In genomic region chr10:110576220-110576619, GRCh38 we compare ENCODE assay signal across 19 cellular contexts. TPM values are rescaled to one million over a fixed set of nuclear protein-coding genes. Genes with fewer than 3 reads are reported as not detected.
DNase-seq lines count a peak whose midpoint lies in the region; ATAC-seq, FAIRE-seq and TF ChIP-seq lines count a peak whose summit lies in the region.
"Had no signal": no experiment of that assay in that cellular context is flagged by ENCODE, and none has a peak within 500 bp of the region (broad histone marks: within the 10 kb centered on the region; RNA-seq: fewer than 3 reads in every experiment).

No MANE protein-coding gene starts in this region.

- peaks cover 10% of the 10 kb centered on the region for H3K36me3 Mint-ChIP-seq in natural killer cell
- peaks cover 23 to 55% of the 10 kb centered on the region in 2 donors for H3K36me3 Mint-ChIP-seq in CD4-positive, alpha-beta memory T cell
- H3K36me3 Mint-ChIP-seq: IgD-negative memory B cell had no signal

- WGBS in A549 (ENCODE audit: missing lambda C conversion rate), result 63% methylated on average over 5 of the region's 5 CpGs

- DNase-seq in A549 (ENCODE audit: low read depth in 1 of 2, low spot score in 1 of 2) (no peak), GM04503 (ENCODE audit: low read depth) (peak; percentile 39), adipocyte (ENCODE audit: low read depth) (peak; percentile 78), fibroblast of villous mesenchyme (ENCODE audit: low read depth) (peak; percentile 56), natural killer cell (no peak), G401 (ENCODE audit: low spot score) (no peak), PC-9 (no peak)
- DNase-seq in CD4-positive, alpha-beta memory T cell, result no peak
- DNase-seq: C1 segment of cervical spinal cord; cerebellar nuclear complex; immature natural killer cell; NCI-H1694 treated with DMSO at 0.1 percent for 48 hours; NCI-H774; psoas muscle; stimulated activated CD4-positive, alpha-beta T cell treated with anti-CD3 and anti-CD28 coated beads, Interleukin-4, amount 100 ng/mL, for 1 hour; stimulated activated naive CD4-positive, alpha-beta T cell treated with Interleukin-2 at 50 U/mL for 16 hours had no signal

- no peak for TF ChIP-seq RAD21 in A549 (conservative IDR thresholded peaks at IDR 0.05 in 1 of 2, IDR thresholded peaks at IDR 0.05 in 1 of 2)

- no peaks in the 10 kb centered on the region for H3K9me3 Mint-ChIP-seq in natural killer cell
- no peaks in the 10 kb centered on the region for H3K9me3 Mint-ChIP-seq in CD4-positive, alpha-beta memory T cell
- H3K9me3 Mint-ChIP-seq: IgD-negative memory B cell, immature natural killer cell had no signal

- no peaks in the 10 kb centered on the region for H3K9me2 ChIP-seq in PC-9 (ENCODE audit: insufficient read depth)

- TF ChIP-seq POLR2A in A549 (IDR thresholded peaks at IDR 0.05; ENCODE audit: low read length), result no peak

- ATAC-seq in A549 (no peak), natural killer cell (no peak)
- ATAC-seq: psoas muscle had no signal

- TF ChIP-seq CTCF in A549 (IDR thresholded peaks at IDR 0.05) (no peak), fibroblast of villous mesenchyme (IDR thresholded peaks at IDR 0.05; ENCODE audit: insufficient read depth, low read depth, low read length) (no peak), natural killer cell (IDR thresholded peaks at IDR 0.05) (no peak), PC-9 (conservative IDR thresholded peaks at IDR 0.05) (no peak)

- no peak overlapping the region for H3K4me3 ChIP-seq in A549
- no peak overlapping the region for H3K4me3 ChIP-seq in adipocyte (ENCODE audit: low read length)
- H3K4me3 ChIP-seq in fibroblast of villous mesenchyme (ENCODE audit: low read depth, low read length), result no peak overlapping the region
- H3K4me3 ChIP-seq in CD4-positive, alpha-beta memory T cell (ENCODE audit: low read length in 2 of 2), result no peak overlapping the region
- H3K4me3 ChIP-seq in PC-9, result no peak overlapping the region
- H3K4me3 ChIP-seq: psoas muscle, SJSA1 had no signal

- H4K20me1 ChIP-seq in PC-9 (ENCODE audit: insufficient read depth), result no peaks in the 10 kb centered on the region

- H3K9me3 ChIP-seq in A549 (no peaks in the 10 kb centered on the region), adipocyte (ENCODE audit: control insufficient read depth, low read length) (no peaks in the 10 kb centered on the region), PC-9 (ENCODE audit: insufficient read depth, low read depth) (no peaks in the 10 kb centered on the region)
- no peaks in the 10 kb centered on the region for H3K9me3 ChIP-seq in CD4-positive, alpha-beta memory T cell (ENCODE audit: control insufficient read depth in 1 of 2, low read length in 2 of 2)
- H3K9me3 ChIP-seq: psoas muscle, SJSA1 had no signal

- H3K36me3 ChIP-seq in adipocyte (ENCODE audit: control insufficient read depth, insufficient read depth, low read length, severe bottlenecking) (peaks cover 46% of the 10 kb centered on the region), PC-9 (ENCODE audit: low read depth) (peaks cover 13% of the 10 kb centered on the region)
- peaks cover 37% of the 10 kb centered on the region for H3K36me3 ChIP-seq in CD4-positive, alpha-beta memory T cell (ENCODE audit: insufficient read depth, low read length)

- H3K27me3 ChIP-seq in adipocyte (replicated peaks; ENCODE audit: control insufficient read depth, insufficient read depth, low read length), result no peaks in the 10 kb centered on the region
- H3K27me3 ChIP-seq in CD4-positive, alpha-beta memory T cell (ENCODE audit: insufficient read depth, low read length), result no peaks in the 10 kb centered on the region
- no peaks in the 10 kb centered on the region for H3K27me3 ChIP-seq in PC-9 (ENCODE audit: insufficient read depth, low read depth)
- H3K27me3 ChIP-seq: SJSA1 had no signal

- TF ChIP-seq EP300 in A549 (IDR thresholded peaks at IDR 0.05), result no peak

- H2AFZ ChIP-seq in PC-9, result no peak overlapping the region

- no peak overlapping the region for H3K9ac ChIP-seq in adipocyte (ENCODE audit: low read length)

- POLR2A ChIA-PET in A549 (lab: Yijun Ruan, JAX), result no interaction called here
- POLR2A ChIA-PET in CD4-positive, alpha-beta memory T cell (lab: Charles Lee; ENCODE audit: partially characterized antibody), result no interaction called here
- POLR2A ChIA-PET in PC-9 (lab: Charles Lee; ENCODE audit: unreplicated experiment), result no interaction called here

- H3K27ac Mint-ChIP-seq in natural killer cell, result no peak overlapping the region
- H3K27ac Mint-ChIP-seq in CD4-positive, alpha-beta memory T cell, result peak overlapping the region in 2 of 7 donors; percentile 19 to 48
- H3K27ac Mint-ChIP-seq: IgD-negative memory B cell had no signal

- H3K4me2 ChIP-seq in A549, result peak overlapping the region; percentile 11; the same call in 1 of the 3 replicates
- no peak overlapping the region for H3K4me2 ChIP-seq in PC-9

- in situ Hi-C loops in G401 (cut with HindIII; ENCODE audit: low sequenced_read_pairs), result no loop called here

- no peaks in the 10 kb centered on the region for H3F3A ChIP-seq in PC-9 (ENCODE audit: insufficient read depth, low read depth)

- intact Hi-C loops in natural killer cell (cut with micrococcal nuclease), result no loop called here
- intact Hi-C loops in CD4-positive, alpha-beta memory T cell (cut with micrococcal nuclease), result no loop called here
- intact Hi-C loops in PC-9 (cut with micrococcal nuclease; ENCODE audit: unreplicated experiment), result no loop called here

- CTCF ChIA-PET in A549 (lab: Yijun Ruan, JAX) (interaction anchor here (1.2 kb wide), 1 partner anchor 9 kb away, joined by 3 read pairs; the partner anchor contains the start of gene SMC3), PC-9 (lab: Charles Lee) (no interaction called here)
- CTCF ChIA-PET in CD4-positive, alpha-beta memory T cell (lab: Charles Lee; ENCODE audit: partially characterized antibody), result no interaction called here

- peaks cover 21 to 24% of the 10 kb centered on the region in 2 donors for H3K4me1 Mint-ChIP-seq in natural killer cell
- peaks cover 26 to 41% (median 33%) of the 10 kb centered on the region in 4 donors for H3K4me1 Mint-ChIP-seq in CD4-positive, alpha-beta memory T cell

- BruUV-seq in PC-9 (replicated peaks; lab: Mats Ljungman, UMichigan), result no TSS peak

- no peaks in the 10 kb centered on the region for H3K27me3 Mint-ChIP-seq in natural killer cell (ENCODE audit: low read depth in 2 of 2)
- no peaks in the 10 kb centered on the region for H3K27me3 Mint-ChIP-seq in CD4-positive, alpha-beta memory T cell
- H3K27me3 Mint-ChIP-seq: IgD-negative memory B cell had no signal

- peaks cover 38% of the 10 kb centered on the region for H3K79me2 ChIP-seq in PC-9 (ENCODE audit: low read depth)

- FAIRE-seq in A549 (lab: Jason Lieb, UNC), result no peak

- H3K27ac ChIP-seq in A549 (no peak overlapping the region), PC-9 (no peak overlapping the region)
- H3K27ac ChIP-seq in CD4-positive, alpha-beta memory T cell (ENCODE audit: low read depth, low read length), result no peak overlapping the region
- H3K27ac ChIP-seq: psoas muscle, SJSA1, VCaP had no signal

- no peak overlapping the region for H3K4me3 Mint-ChIP-seq in natural killer cell
- H3K4me3 Mint-ChIP-seq in CD4-positive, alpha-beta memory T cell, result no peak overlapping the region
- H3K4me3 Mint-ChIP-seq: IgD-negative memory B cell, immature natural killer cell had no signal

- H3K4me1 ChIP-seq in A549 (peaks cover 30% of the 10 kb centered on the region), adipocyte (ENCODE audit: control insufficient read depth, insufficient read depth, low read length) (peaks cover 34% of the 10 kb centered on the region), PC-9 (replicated peaks; ENCODE audit: insufficient read depth) (no peaks in the 10 kb centered on the region)
- peaks cover 33% of the 10 kb centered on the region for H3K4me1 ChIP-seq in CD4-positive, alpha-beta memory T cell (ENCODE audit: insufficient read depth, low read length)

TF ChIP-seq in A549, 52 proteins besides CTCF, POLR2A, EP300 and RAD21:
- no peak for TF ChIP-seq CHD4 (IDR thresholded peaks at IDR 0.05; ENCODE audit: borderline replicate concordance)
- no peak for TF ChIP-seq GATA3 (IDR thresholded peaks at IDR 0.05; ENCODE audit: borderline replicate concordance)
- TF ChIP-seq EHMT2 (IDR thresholded peaks at IDR 0.05; ENCODE audit: low read depth), result no peak
- TF ChIP-seq MAFK (IDR thresholded peaks at IDR 0.05; ENCODE audit: partially characterized antibody), result no peak
- no peak for TF ChIP-seq SREBF2 (IDR thresholded peaks at IDR 0.05)
- no peak for TF ChIP-seq JUNB (IDR thresholded peaks at IDR 0.05)
- TF ChIP-seq MYC (IDR thresholded peaks at IDR 0.05; ENCODE audit: borderline replicate concordance, low read length), result no peak
- no peak for TF ChIP-seq E2F6 (IDR thresholded peaks at IDR 0.05; ENCODE audit: borderline replicate concordance, low read depth)
- no peak for TF ChIP-seq NPAS2 (CRISPR knock-in tag; IDR thresholded peaks at IDR 0.05; ENCODE audit: borderline replicate concordance)
- TF ChIP-seq CBX2 (IDR thresholded peaks at IDR 0.05; ENCODE audit: borderline replicate concordance, low read depth), result no peak
- TF ChIP-seq ESRRA (IDR thresholded peaks at IDR 0.05; ENCODE audit: borderline replicate concordance, low read length), result no peak
- no peak for TF ChIP-seq ZSCAN20 (CRISPR knock-in tag; IDR thresholded peaks at IDR 0.05)
- no peak for TF ChIP-seq HEYL (CRISPR knock-in tag; IDR thresholded peaks at IDR 0.05)

RNA-seq across cellular contexts. Expression of gene SMC3, which starts 8.7 kb away (rescaled TPM):
- 39.2 and 59.5 TPM in 2 replicates for polyA plus RNA-seq in A549 (2011; rRNA removed)
- 11.2 and 14.2 TPM in 2 replicates for polyA plus RNA-seq in A549 (2012; cell fraction: cytosol; rRNA removed)
- 6.6 and 9.9 TPM in 2 replicates for polyA plus RNA-seq in A549 (2012; cell fraction: nucleus; rRNA removed)
- polyA plus RNA-seq in A549 (2017; fragmentation: RNase III; extraction: RNeasy Plus Mini Kit Qiagen cat#74134 plus additional on column Dnase treatment), result 60.0 to 60.7 TPM (median 60.5 TPM) in 3 replicates
- polyA minus RNA-seq in A549 (2011; rRNA and poly(A)+ RNA removed), result 9.1 and 10.0 TPM in 2 replicates
- total RNA-seq in fibroblast of villous mesenchyme, result 19.3 and 23.3 TPM in 2 replicates
- 10 to 100 TPM; 36.6 to 38.5 (median 37.8) TPM for total RNA-seq in natural killer cell
- 10 to 100 TPM; 53.4 to 59.5 TPM for total RNA-seq in CD4-positive, alpha-beta memory T cell
- 10 to 100 TPM; 43.8 to 96.1 TPM for polyA plus RNA-seq in CD4-positive, alpha-beta memory T cell
- 38.5 and 57.7 TPM in 2 replicates for total RNA-seq in G401 (2014; rRNA removed; shearing (Covaris generic))
- 22.1 and 31.2 TPM in 2 replicates for total RNA-seq in PC-9 (2021)

Comparison
In these comparisons a context has a peak if more than half of its experiments do, and no peak if none do; other contexts are left out.
1. DNase-seq: peak in GM04503 (single experiment), adipocyte (single experiment) and fibroblast of villous mesenchyme (single experiment); none in A549 (0 of 2), natural killer cell (single experiment), CD4-positive, alpha-beta memory T cell (0 of 5), G401 (single experiment) and PC-9 (0 of 2).